In genomic region chr1:9331016-9331415, GRCh38 we compare ENCODE assay signal across 14 cellular contexts.
DNase-seq lines count a peak whose midpoint lies in the region; ATAC-seq and TF ChIP-seq lines count a peak whose summit lies in the region.
"Had no signal": no experiment of that assay in that cellular context is flagged by ENCODE, and none has a peak within 500 bp of the region (broad histone marks: within the 10 kb centered on the region; RNA-seq: fewer than 3 reads in every experiment).

No MANE protein-coding gene starts in this region.

- no peak for TF ChIP-seq CTCF in nephron progenitor cell (IDR thresholded peaks at IDR 0.05)

- DNase-seq in DMS153 treated with DMSO at 0.1 percent for 48 hours (lab: John Stamatoyannopoulos, UW; ENCODE audit: unreplicated experiment) (peak; percentile 36), NCI-H2029 (lab: John Stamatoyannopoulos, UW) (peak; percentile 30), SW480 (ENCODE audit: low spot score) (peak; percentile 92), nephron progenitor cell (no peak), NCI-H2081 treated with DMSO at 0.1 percent for 48 hours (lab: John Stamatoyannopoulos, UW) (no peak)
- DNase-seq in effector CD8-positive, alpha-beta T cell (lab: John Stamatoyannopoulos, UW) = no peak
- DNase-seq: GF-D8; HFFc6; KG1; NCI-H1048; NCI-H226; NCI-H526 treated with DMSO at 0.1 percent for 48 hours; NK-92 treated with Interleukin-12 subunit alpha and Interleukin-12 subunit beta, amount 100 ng/mL, for 24 hours had no signal

- no peak overlapping the region for H3K4me3 Mint-ChIP-seq in nephron progenitor cell
- H3K4me3 Mint-ChIP-seq: HFFc6 had no signal

- H3K27ac Mint-ChIP-seq in nephron progenitor cell = peak overlapping the region; percentile 72
- H3K27ac Mint-ChIP-seq: HFFc6 had no signal

- ATAC-seq in HG03457 (IDR thresholded peaks at IDR 0.05; ENCODE audit: unreplicated experiment) = no peak

- peaks cover 17% of the 10 kb centered on the region for H3K36me3 Mint-ChIP-seq in nephron progenitor cell (ENCODE audit: low read depth)

- peaks cover 69% of the 10 kb centered on the region for H3K4me1 Mint-ChIP-seq in nephron progenitor cell

- H3K9me3 Mint-ChIP-seq in nephron progenitor cell = no peaks in the 10 kb centered on the region
- H3K9me3 Mint-ChIP-seq: HFFc6 had no signal

- H3K27me3 Mint-ChIP-seq in nephron progenitor cell (ENCODE audit: low read depth, poor library complexity) = peaks cover 12% of the 10 kb centered on the region

Comparison
In these comparisons a context has a peak if more than half of its experiments do, and no peak if none do; other contexts are left out.
1. DNase-seq: peak in DMS153 treated with DMSO at 0.1 percent for 48 hours (single experiment), NCI-H2029 (single experiment) and SW480 (single experiment); none in nephron progenitor cell (single experiment), effector CD8-positive, alpha-beta T cell (single experiment) and NCI-H2081 treated with DMSO at 0.1 percent for 48 hours (single experiment).